Comparison of ENCODE assay signal across 9 cellular contexts in genomic region chr4:5824635-5825034, GRCh38.
DNase-seq lines count a peak whose midpoint lies in the region; ATAC-seq and TF ChIP-seq lines count a peak whose summit lies in the region.
"Had no signal": no experiment of that assay in that cellular context is flagged by ENCODE, and none has a peak within 500 bp of the region (broad histone marks: within the 10 kb centered on the region; RNA-seq: fewer than 3 reads in every experiment).

No MANE protein-coding gene starts in this region.

- intact Hi-C loops in Caco-2 (cut with micrococcal nuclease; ENCODE audit: unreplicated experiment) = no loop called here

- CTCF ChIA-PET in Caco-2 (lab: Charles Lee) = no interaction called here

- peak; percentile 7 to 30 for TF ChIP-seq CTCF in Caco-2 (IDR thresholded peaks at IDR 0.05; ENCODE audit: insufficient read depth in 1 of 2, low read depth in 1 of 2, low read length in 1 of 2, severe bottlenecking in 1 of 2, unreplicated experiment in 1 of 2)
- TF ChIP-seq CTCF in VCaP (conservative IDR thresholded peaks at IDR 0.05) = peak; percentile 81

- POLR2A ChIA-PET in Caco-2 (lab: Charles Lee) = no interaction called here

- no peaks in the 10 kb centered on the region for H3K27me3 ChIP-seq in Caco-2 (replicated peaks; ENCODE audit: control insufficient read depth, insufficient read depth, low read length)

- DNase-seq in Caco-2 = no peak
- peak; percentile 28 for DNase-seq in HCEC 1CT
- no peak for DNase-seq in left lobe of liver (ENCODE audit: low spot score)
- DNase-seq in C1 segment of cervical spinal cord (lab: John Stamatoyannopoulos, UW) = no peak
- no peak for DNase-seq in activated gamma-delta T cell (lab: John Stamatoyannopoulos, UW)

- no peaks in the 10 kb centered on the region for H3K4me1 ChIP-seq in Caco-2

- BruUV-seq in Caco-2 (replicated peaks; lab: Mats Ljungman, UMichigan) = no TSS peak

- H3K36me3 ChIP-seq in Caco-2 (ENCODE audit: control insufficient read depth, insufficient read depth, low read length) = no peaks in the 10 kb centered on the region

- H3K9me3 ChIP-seq in Caco-2 = no peaks in the 10 kb centered on the region

- H3K27ac Mint-ChIP-seq in Caco-2 (ENCODE audit: unreplicated experiment) = no peak overlapping the region
- H3K27ac Mint-ChIP-seq: memory B cell had no signal

- H3K9me3 Mint-ChIP-seq in Caco-2 (ENCODE audit: unreplicated experiment) = no peaks in the 10 kb centered on the region
- H3K9me3 Mint-ChIP-seq: memory B cell had no signal

- peaks cover 18% of the 10 kb centered on the region for H3K27me3 Mint-ChIP-seq in Caco-2 (ENCODE audit: insufficient read depth, unreplicated experiment)

- no peaks in the 10 kb centered on the region for H3K36me3 Mint-ChIP-seq in Caco-2 (ENCODE audit: insufficient read depth, unreplicated experiment)
- H3K36me3 Mint-ChIP-seq: memory B cell had no signal

- H3K27ac ChIP-seq in VCaP = no peak overlapping the region

- H3K4me1 Mint-ChIP-seq in Caco-2 (ENCODE audit: low read depth, unreplicated experiment) = no peaks in the 10 kb centered on the region
- H3K4me1 Mint-ChIP-seq: memory B cell had no signal

- peak; percentile 75 for ATAC-seq in left lobe of liver
- no peak for ATAC-seq in GM21723 (IDR thresholded peaks at IDR 0.05; ENCODE audit: unreplicated experiment)
- ATAC-seq in GM21737 (IDR thresholded peaks at IDR 0.05; ENCODE audit: unreplicated experiment) = no peak

- H3K4me3 ChIP-seq in Caco-2 (ENCODE audit: low read depth, low read length) = no peak overlapping the region

- H3K4me3 Mint-ChIP-seq in Caco-2 (ENCODE audit: unreplicated experiment) = no peak overlapping the region
- H3K4me3 Mint-ChIP-seq: memory B cell had no signal
